Comparison of ENCODE assay signal across 16 cellular contexts in the genomic region with DNA sequence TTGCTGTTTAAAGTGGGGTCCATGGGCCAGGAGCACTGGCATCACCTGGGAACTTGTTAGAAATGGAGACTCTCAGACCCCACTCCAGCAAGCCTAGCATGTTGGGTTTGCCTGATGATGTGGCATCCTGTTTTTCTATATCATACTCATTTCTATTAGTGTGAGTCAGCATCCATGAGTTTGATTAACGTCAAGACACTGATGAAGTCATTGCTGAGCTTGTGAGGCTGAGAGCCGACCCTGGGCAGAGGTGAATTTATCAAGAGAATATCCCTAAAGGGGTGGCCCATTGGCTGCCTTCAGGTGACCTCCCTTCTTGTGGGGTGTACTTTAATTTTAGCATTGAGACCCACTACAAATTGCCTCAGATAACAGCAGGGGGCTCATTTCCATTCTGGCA. TPM values are rescaled to one million over a fixed set of nuclear protein-coding genes. Genes with fewer than 3 reads are reported as not detected.
DNase-seq lines count a peak whose midpoint lies in the region; ATAC-seq, FAIRE-seq and TF ChIP-seq lines count a peak whose summit lies in the region.
"Had no signal": no experiment of that assay in that cellular context is flagged by ENCODE, and none has a peak within 500 bp of the region (broad histone marks: within the 10 kb centered on the region; RNA-seq: fewer than 3 reads in every experiment).

No MANE protein-coding gene starts in this region.

- H3K27ac ChIP-seq in astrocyte (ENCODE audit: low read depth, low read length) (peak overlapping the region; percentile 40), heart left ventricle (no peak overlapping the region)
- no peak overlapping the region for H3K27ac ChIP-seq in CD8-positive, alpha-beta T cell (ENCODE audit: low read depth, low read length)
- H3K27ac ChIP-seq: HL-60, upper lobe of right lung had no signal

- H3K36me3 ChIP-seq in astrocyte (ENCODE audit: insufficient read depth, low read length) (no peaks in the 10 kb centered on the region), heart left ventricle (no peaks in the 10 kb centered on the region)
- no peaks in the 10 kb centered on the region for H3K36me3 ChIP-seq in CD8-positive, alpha-beta T cell (ENCODE audit: insufficient read depth, low read length)
- H3K36me3 ChIP-seq: upper lobe of right lung had no signal

- peak overlapping the region; percentile 44 for H2AFZ ChIP-seq in astrocyte (ENCODE audit: low read depth, low read length)

- TF ChIP-seq CTCF in HFFc6 (IDR thresholded peaks at IDR 0.05) (no peak), astrocyte (IDR thresholded peaks at IDR 0.05; ENCODE audit: insufficient read depth, low read depth, low read length) (no peak), heart left ventricle (IDR thresholded peaks at IDR 0.05) (no peak)
- no peak for TF ChIP-seq CTCF in CD8-positive, alpha-beta T cell (IDR thresholded peaks at IDR 0.05)

- peaks cover 10% of the 10 kb centered on the region for H3K4me1 ChIP-seq in astrocyte (ENCODE audit: insufficient read depth, low read length)
- no peaks in the 10 kb centered on the region for H3K4me1 ChIP-seq in heart left ventricle
- no peaks in the 10 kb centered on the region for H3K4me1 ChIP-seq in CD8-positive, alpha-beta T cell (ENCODE audit: insufficient read depth, low read length)
- H3K4me1 ChIP-seq: upper lobe of right lung had no signal

- no peaks in the 10 kb centered on the region for H4K20me1 ChIP-seq in astrocyte (ENCODE audit: insufficient read depth, low read length)

- H3K36me3 Mint-ChIP-seq in HFFc6 (ENCODE audit: low read depth) (no peaks in the 10 kb centered on the region), astrocyte (ENCODE audit: low read depth, unreplicated experiment) (peaks cover 3% of the 10 kb centered on the region)
- H3K36me3 Mint-ChIP-seq in CD8-positive, alpha-beta T cell: no peaks in the 10 kb centered on the region

- H3K27ac Mint-ChIP-seq in HFFc6: peak overlapping the region; percentile 83
- no peak overlapping the region for H3K27ac Mint-ChIP-seq in astrocyte (ENCODE audit: unreplicated experiment)
- H3K27ac Mint-ChIP-seq in CD8-positive, alpha-beta T cell: no peak overlapping the region

- POLR2A ChIA-PET in CD8-positive, alpha-beta T cell (lab: Charles Lee): no interaction called here

- H3K27me3 Mint-ChIP-seq in HFFc6 (ENCODE audit: insufficient read depth) (peaks cover 4% of the 10 kb centered on the region; the same call in 1 of the 2 replicates), astrocyte (ENCODE audit: low read depth, unreplicated experiment) (peaks cover 2% of the 10 kb centered on the region)
- H3K27me3 Mint-ChIP-seq in CD8-positive, alpha-beta T cell (ENCODE audit: low read depth): peaks cover 12% of the 10 kb centered on the region

- H3K4me3 ChIP-seq in astrocyte (ENCODE audit: insufficient read depth, low read depth, low read length) (no peak overlapping the region), heart left ventricle (no peak overlapping the region)
- H3K4me3 ChIP-seq in CD8-positive, alpha-beta T cell (ENCODE audit: low read depth, low read length): no peak overlapping the region
- H3K4me3 ChIP-seq: upper lobe of right lung had no signal

- H3K9me3 ChIP-seq in astrocyte (ENCODE audit: insufficient read depth, low read depth, low read length): no peaks in the 10 kb centered on the region
- no peaks in the 10 kb centered on the region for H3K9me3 ChIP-seq in heart left ventricle
- H3K9me3 ChIP-seq in CD8-positive, alpha-beta T cell (ENCODE audit: low read length): no peaks in the 10 kb centered on the region
- H3K9me3 ChIP-seq: upper lobe of right lung had no signal

- intact Hi-C loops in heart left ventricle (cut with DNase I): no loop called here
- intact Hi-C loops in CD8-positive, alpha-beta T cell (cut with DNase I, micrococcal nuclease): no loop called here

- H3K4me2 ChIP-seq in astrocyte (ENCODE audit: low read length): no peak overlapping the region

- DNase-seq in AG20443 (ENCODE audit: low spot score) (peak; percentile 13), HFFc6 (peak; percentile 40), astrocyte (ENCODE audit: low read depth) (peak; percentile 76), kidney tubule cell (ENCODE audit: low spot score) (peak; percentile 51), heart left ventricle (no peak)
- DNase-seq in CD8-positive, alpha-beta T cell: no peak
- DNase-seq: DMS153; effector CD4-positive, alpha-beta T cell; kidney; NCI-H1436 treated with DMSO at 0.1 percent for 48 hours; T1000 had no signal

- TF ChIP-seq POLR2A in heart left ventricle (IDR thresholded peaks at IDR 0.05): no peak

- no peak overlapping the region for H3K4me3 Mint-ChIP-seq in HFFc6
- no peak overlapping the region for H3K4me3 Mint-ChIP-seq in astrocyte (ENCODE audit: unreplicated experiment)
- no peak overlapping the region for H3K4me3 Mint-ChIP-seq in CD8-positive, alpha-beta T cell
- H3K4me3 Mint-ChIP-seq: neural crest cell had no signal

- WGBS in heart left ventricle, 4 donors: 59 to 71% (median 70%) methylated on average over 2 of the region's 2 CpGs

- no peak for ATAC-seq in heart left ventricle
- ATAC-seq in CD8-positive, alpha-beta T cell: no peak
- no peak for ATAC-seq in HG03175 (IDR thresholded peaks at IDR 0.05; ENCODE audit: unreplicated experiment)
- ATAC-seq in GM19397 (IDR thresholded peaks at IDR 0.05; ENCODE audit: unreplicated experiment): no peak

- peak overlapping the region; percentile 13 for H3K9ac ChIP-seq in astrocyte (ENCODE audit: low read length)

- no peaks in the 10 kb centered on the region for H3K79me2 ChIP-seq in astrocyte (ENCODE audit: insufficient read depth, low read length)

- no peaks in the 10 kb centered on the region for H3K9me3 Mint-ChIP-seq in HFFc6
- H3K9me3 Mint-ChIP-seq in astrocyte (ENCODE audit: unreplicated experiment): no peaks in the 10 kb centered on the region
- no peaks in the 10 kb centered on the region for H3K9me3 Mint-ChIP-seq in CD8-positive, alpha-beta T cell
- H3K9me3 Mint-ChIP-seq: neural crest cell had no signal

- peaks cover 2% of the 10 kb centered on the region for H3K27me3 ChIP-seq in astrocyte (ENCODE audit: insufficient read depth, low read length)
- H3K27me3 ChIP-seq in heart left ventricle: no peaks in the 10 kb centered on the region
- H3K27me3 ChIP-seq in CD8-positive, alpha-beta T cell (ENCODE audit: insufficient read depth, low read length): no peaks in the 10 kb centered on the region
- H3K27me3 ChIP-seq: upper lobe of right lung had no signal

- H3K4me1 Mint-ChIP-seq in HFFc6 (ENCODE audit: low read depth): peaks cover 69% of the 10 kb centered on the region
- H3K4me1 Mint-ChIP-seq in astrocyte (ENCODE audit: low read depth, unreplicated experiment): peaks cover 4% of the 10 kb centered on the region
- H3K4me1 Mint-ChIP-seq in CD8-positive, alpha-beta T cell (ENCODE audit: low read depth): no peaks in the 10 kb centered on the region

- CTCF ChIA-PET in CD8-positive, alpha-beta T cell (lab: Charles Lee): no interaction called here

- FAIRE-seq in astrocyte (lab: Jason Lieb, UNC): peak; percentile 13
- FAIRE-seq: kidney had no signal

RNA-seq across cellular contexts. Expression of a gene that starts 43.4 kb away (rescaled TPM):
- total RNA-seq in HFFc6 (2021; fragmentation: NEBNext Ultra II Directional; extraction: Animal tissue kit (Norgen Biotek cat#: 25700)): 1 to 10 TPM in 5 of 6 experiments, under 1 TPM in 1; 0.83 to 4.8 (median 1.2) TPM
- total RNA-seq in astrocyte (3.6 and 7.2 TPM in 2 replicates), heart left ventricle (10 to 100 TPM in 5 of 9 donors, 1 to 10 TPM in 4; 7.1 to 20.7 (median 12.3) TPM)
- 1 to 10 TPM; 6.1 to 8.0 TPM for polyA plus RNA-seq in heart left ventricle
- 1 to 10 TPM; 1.3 to 2.0 TPM for total RNA-seq in CD8-positive, alpha-beta T cell

Comparison
In these comparisons a context has a peak if more than half of its experiments do, and no peak if none do; other contexts are left out.
1. DNase-seq: peak in AG20443 (single experiment), HFFc6 (single experiment), astrocyte (single experiment) and kidney tubule cell (single experiment); none in heart left ventricle (0 of 5) and CD8-positive, alpha-beta T cell (0 of 7).